1 cellular context compared by ENCODE assay signal in the genomic region with DNA sequence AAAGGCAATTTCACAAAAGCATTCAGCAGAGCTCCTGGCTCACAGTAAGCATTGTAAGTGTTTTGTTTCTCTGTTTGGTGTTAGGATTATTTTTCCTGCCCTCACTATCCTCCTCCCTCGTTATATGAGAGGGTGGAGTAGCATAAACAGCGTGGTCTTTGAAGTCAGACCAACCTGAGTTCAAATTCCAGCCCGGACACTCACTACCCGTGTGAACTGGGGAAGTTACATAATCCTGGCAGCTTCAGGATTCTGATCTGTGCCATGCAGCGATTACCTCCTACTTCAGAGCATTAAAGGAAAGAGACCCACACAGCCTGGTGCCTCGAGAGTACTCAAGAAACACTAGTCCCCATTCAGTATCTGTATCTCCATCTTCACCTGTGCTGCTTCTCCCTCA.
A peak's percentile ranks its signal among the peaks of the same experiment; 100 is the strongest.
TF ChIP-seq lines count a peak whose summit lies in the region.

No MANE protein-coding gene starts in this region.

TF ChIP-seq in HepG2, 621 proteins besides CTCF, POLR2A, EP300 and RAD21 (continued from another document and continues in another):
- TF ChIP-seq, protein P1, sequence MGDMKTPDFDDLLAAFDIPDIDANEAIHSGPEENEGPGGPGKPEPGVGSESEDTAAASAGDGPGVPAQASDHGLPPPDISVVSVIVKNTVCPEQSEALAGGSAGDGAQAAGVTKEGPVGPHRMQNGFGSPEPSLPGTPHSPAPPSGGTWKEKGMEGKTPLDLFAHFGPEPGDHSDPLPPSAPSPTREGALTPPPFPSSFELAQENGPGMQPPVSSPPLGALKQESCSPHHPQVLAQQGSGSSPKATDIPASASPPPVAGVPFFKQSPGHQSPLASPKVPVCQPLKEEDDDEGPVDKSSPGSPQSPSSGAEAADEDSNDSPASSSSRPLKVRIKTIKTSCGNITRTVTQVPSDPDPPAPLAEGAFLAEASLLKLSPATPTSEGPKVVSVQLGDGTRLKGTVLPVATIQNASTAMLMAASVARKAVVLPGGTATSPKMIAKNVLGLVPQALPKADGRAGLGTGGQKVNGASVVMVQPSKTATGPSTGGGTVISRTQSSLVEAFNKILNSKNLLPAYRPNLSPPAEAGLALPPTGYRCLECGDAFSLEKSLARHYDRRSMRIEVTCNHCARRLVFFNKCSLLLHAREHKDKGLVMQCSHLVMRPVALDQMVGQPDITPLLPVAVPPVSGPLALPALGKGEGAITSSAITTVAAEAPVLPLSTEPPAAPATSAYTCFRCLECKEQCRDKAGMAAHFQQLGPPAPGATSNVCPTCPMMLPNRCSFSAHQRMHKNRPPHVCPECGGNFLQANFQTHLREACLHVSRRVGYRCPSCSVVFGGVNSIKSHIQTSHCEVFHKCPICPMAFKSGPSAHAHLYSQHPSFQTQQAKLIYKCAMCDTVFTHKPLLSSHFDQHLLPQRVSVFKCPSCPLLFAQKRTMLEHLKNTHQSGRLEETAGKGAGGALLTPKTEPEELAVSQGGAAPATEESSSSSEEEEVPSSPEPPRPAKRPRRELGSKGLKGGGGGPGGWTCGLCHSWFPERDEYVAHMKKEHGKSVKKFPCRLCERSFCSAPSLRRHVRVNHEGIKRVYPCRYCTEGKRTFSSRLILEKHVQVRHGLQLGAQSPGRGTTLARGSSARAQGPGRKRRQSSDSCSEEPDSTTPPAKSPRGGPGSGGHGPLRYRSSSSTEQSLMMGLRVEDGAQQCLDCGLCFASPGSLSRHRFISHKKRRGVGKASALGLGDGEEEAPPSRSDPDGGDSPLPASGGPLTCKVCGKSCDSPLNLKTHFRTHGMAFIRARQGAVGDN (CRISPR knock-in tag; IDR thresholded peaks at IDR 0.05) = no peak
- TF ChIP-seq ZNF143 (CRISPR knock-in tag; IDR thresholded peaks at IDR 0.05) (no peak), SNAPC2 (CRISPR knock-in tag; IDR thresholded peaks at IDR 0.05) (no peak), TCF7 (IDR thresholded peaks at IDR 0.05; ENCODE audit: low read depth) (peak; percentile 95), FOXA1 (IDR thresholded peaks at IDR 0.05) (no peak), FOXA1 (CRISPR knock-in tag; IDR thresholded peaks at IDR 0.05) (0 out of 2 replicates have a peak, but pooled peaks have one; percentile 25), CHCHD3 (CRISPR knock-in tag; IDR thresholded peaks at IDR 0.05) (no peak), HNRNPH1 (optimal IDR thresholded peaks at IDR 0.05; ENCODE audit: low read depth, low read length) (no peak), CEBPB (IDR thresholded peaks at IDR 0.05; ENCODE audit: borderline replicate concordance, low read depth, low read length) (peak; percentile 62; the same call in 1 of the 2 replicates), ADNP (CRISPR knock-in tag; IDR thresholded peaks at IDR 0.05) (no peak), ZNF556 (CRISPR knock-in tag; IDR thresholded peaks at IDR 0.05; ENCODE audit: borderline replicate concordance) (no peak), TRIM24 (CRISPR knock-in tag; IDR thresholded peaks at IDR 0.05) (peak; percentile 70; the same call in 1 of the 2 replicates), GATAD2A (CRISPR knock-in tag; IDR thresholded peaks at IDR 0.05) (peak; percentile 93), KMT2A (CRISPR knock-in tag; IDR thresholded peaks at IDR 0.05) (no peak), NCOA2 (CRISPR knock-in tag; IDR thresholded peaks at IDR 0.05) (peak; percentile 85), PRMT3 (CRISPR knock-in tag; IDR thresholded peaks at IDR 0.05; ENCODE audit: borderline replicate concordance, low read depth) (no peak), MTA1 (CRISPR knock-in tag; IDR thresholded peaks at IDR 0.05; ENCODE audit: borderline replicate concordance) (no peak), ZNF850 (CRISPR knock-in tag; conservative IDR thresholded peaks at IDR 0.05) (no peak), ZFY (CRISPR knock-in tag; IDR thresholded peaks at IDR 0.05) (no peak), ONECUT2 (CRISPR knock-in tag; IDR thresholded peaks at IDR 0.05) (no peak), PITX1 (CRISPR knock-in tag; IDR thresholded peaks at IDR 0.05) (no peak), HMG20B (CRISPR knock-in tag; conservative IDR thresholded peaks at IDR 0.05) (0 out of 2 replicates have a peak, but pooled peaks have one; percentile 34), SKI (IDR thresholded peaks at IDR 0.05; ENCODE audit: partially characterized antibody) (no peak), ZNF720 (CRISPR knock-in tag; IDR thresholded peaks at IDR 0.05) (no peak), RARA (CRISPR knock-in tag; IDR thresholded peaks at IDR 0.05) (peak; percentile 92), PPARG (CRISPR knock-in tag; conservative IDR thresholded peaks at IDR 0.05) (no peak), ZNF430 (CRISPR knock-in tag; IDR thresholded peaks at IDR 0.05) (no peak), ZNF614 (CRISPR knock-in tag; IDR thresholded peaks at IDR 0.05; ENCODE audit: borderline replicate concordance) (peak; percentile 70; the same call in 1 of the 2 replicates), MAFF (IDR thresholded peaks at IDR 0.05; ENCODE audit: low read depth, low read length) (no peak), KAT8 (CRISPR knock-in tag; IDR thresholded peaks at IDR 0.05) (0 out of 2 replicates have a peak, but pooled peaks have one; percentile 42)
- TF ChIP-seq, protein P2, sequence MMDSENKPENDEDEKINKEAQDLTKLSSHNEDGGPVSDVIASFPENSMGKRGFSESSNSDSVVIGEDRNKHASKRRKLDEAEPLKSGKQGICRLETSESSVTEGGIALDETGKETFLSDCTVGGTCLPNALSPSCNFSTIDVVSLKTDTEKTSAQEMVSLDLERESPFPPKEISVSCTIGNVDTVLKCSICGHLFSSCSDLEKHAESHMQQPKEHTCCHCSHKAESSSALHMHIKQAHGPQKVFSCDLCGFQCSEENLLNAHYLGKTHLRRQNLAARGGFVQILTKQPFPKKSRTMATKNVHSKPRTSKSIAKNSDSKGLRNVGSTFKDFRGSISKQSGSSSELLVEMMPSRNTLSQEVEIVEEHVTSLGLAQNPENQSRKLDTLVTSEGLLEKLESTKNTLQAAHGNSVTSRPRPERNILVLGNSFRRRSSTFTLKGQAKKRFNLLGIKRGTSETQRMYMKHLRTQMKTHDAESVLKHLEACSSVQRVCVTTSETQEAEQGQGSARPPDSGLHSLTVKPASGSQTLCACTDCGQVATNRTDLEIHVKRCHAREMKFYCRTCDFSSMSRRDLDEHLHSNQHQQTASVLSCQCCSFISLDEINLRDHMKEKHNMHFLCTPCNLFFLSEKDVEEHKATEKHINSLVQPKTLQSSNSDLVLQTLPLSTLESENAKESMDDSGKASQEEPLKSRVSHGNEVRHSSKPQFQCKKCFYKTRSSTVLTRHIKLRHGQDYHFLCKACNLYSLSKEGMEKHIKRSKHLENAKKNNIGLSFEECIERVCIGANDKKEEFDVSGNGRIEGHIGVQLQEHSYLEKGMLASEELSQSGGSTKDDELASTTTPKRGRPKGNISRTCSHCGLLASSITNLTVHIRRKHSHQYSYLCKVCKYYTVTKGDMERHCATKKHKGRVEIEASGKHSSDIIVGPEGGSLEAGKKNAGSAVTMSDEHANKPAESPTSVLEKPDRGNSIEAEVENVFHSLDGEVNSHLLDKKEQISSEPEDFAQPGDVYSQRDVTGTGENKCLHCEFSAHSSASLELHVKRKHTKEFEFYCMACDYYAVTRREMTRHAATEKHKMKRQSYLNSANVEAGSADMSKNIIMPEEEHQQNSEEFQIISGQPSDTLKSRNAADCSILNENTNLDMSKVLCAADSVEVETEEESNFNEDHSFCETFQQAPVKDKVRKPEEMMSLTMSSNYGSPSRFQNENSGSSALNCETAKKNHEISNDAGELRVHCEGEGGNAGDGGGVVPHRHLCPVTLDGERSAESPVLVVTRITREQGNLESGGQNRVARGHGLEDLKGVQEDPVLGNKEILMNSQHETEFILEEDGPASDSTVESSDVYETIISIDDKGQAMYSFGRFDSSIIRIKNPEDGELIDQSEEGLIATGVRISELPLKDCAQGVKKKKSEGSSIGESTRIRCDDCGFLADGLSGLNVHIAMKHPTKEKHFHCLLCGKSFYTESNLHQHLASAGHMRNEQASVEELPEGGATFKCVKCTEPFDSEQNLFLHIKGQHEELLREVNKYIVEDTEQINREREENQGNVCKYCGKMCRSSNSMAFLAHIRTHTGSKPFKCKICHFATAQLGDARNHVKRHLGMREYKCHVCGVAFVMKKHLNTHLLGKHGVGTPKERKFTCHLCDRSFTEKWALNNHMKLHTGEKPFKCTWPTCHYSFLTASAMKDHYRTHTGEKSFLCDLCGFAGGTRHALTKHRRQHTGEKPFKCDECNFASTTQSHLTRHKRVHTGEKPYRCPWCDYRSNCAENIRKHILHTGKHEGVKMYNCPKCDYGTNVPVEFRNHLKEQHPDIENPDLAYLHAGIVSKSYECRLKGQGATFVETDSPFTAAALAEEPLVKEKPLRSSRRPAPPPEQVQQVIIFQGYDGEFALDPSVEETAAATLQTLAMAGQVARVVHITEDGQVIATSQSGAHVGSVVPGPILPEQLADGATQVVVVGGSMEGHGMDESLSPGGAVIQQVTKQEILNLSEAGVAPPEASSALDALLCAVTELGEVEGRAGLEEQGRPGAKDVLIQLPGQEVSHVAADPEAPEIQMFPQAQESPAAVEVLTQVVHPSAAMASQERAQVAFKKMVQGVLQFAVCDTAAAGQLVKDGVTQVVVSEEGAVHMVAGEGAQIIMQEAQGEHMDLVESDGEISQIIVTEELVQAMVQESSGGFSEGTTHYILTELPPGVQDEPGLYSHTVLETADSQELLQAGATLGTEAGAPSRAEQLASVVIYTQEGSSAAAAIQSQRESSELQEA (CRISPR knock-in tag; IDR thresholded peaks at IDR 0.05; ENCODE audit: not compliant biosample characterization) = no peak
- TF ChIP-seq, protein P3, sequence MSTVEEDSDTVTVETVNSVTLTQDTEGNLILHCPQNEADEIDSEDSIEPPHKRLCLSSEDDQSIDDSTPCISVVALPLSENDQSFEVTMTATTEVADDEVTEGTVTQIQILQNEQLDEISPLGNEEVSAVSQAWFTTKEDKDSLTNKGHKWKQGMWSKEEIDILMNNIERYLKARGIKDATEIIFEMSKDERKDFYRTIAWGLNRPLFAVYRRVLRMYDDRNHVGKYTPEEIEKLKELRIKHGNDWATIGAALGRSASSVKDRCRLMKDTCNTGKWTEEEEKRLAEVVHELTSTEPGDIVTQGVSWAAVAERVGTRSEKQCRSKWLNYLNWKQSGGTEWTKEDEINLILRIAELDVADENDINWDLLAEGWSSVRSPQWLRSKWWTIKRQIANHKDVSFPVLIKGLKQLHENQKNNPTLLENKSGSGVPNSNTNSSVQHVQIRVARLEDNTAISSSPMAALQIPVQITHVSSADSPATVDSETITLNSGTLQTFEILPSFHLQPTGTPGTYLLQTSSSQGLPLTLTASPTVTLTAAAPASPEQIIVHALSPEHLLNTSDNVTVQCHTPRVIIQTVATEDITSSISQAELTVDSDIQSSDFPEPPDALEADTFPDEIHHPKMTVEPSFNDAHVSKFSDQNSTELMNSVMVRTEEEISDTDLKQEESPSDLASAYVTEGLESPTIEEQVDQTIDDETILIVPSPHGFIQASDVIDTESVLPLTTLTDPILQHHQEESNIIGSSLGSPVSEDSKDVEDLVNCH (CRISPR knock-in tag; IDR thresholded peaks at IDR 0.05) = no peak
- TF ChIP-seq, protein P4, sequence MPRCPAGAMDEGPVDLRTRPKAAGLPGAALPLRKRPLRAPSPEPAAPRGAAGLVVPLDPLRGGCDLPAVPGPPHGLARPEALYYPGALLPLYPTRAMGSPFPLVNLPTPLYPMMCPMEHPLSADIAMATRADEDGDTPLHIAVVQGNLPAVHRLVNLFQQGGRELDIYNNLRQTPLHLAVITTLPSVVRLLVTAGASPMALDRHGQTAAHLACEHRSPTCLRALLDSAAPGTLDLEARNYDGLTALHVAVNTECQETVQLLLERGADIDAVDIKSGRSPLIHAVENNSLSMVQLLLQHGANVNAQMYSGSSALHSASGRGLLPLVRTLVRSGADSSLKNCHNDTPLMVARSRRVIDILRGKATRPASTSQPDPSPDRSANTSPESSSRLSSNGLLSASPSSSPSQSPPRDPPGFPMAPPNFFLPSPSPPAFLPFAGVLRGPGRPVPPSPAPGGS (CRISPR knock-in tag; IDR thresholded peaks at IDR 0.05) = no peak
- TF ChIP-seq, protein P5, sequence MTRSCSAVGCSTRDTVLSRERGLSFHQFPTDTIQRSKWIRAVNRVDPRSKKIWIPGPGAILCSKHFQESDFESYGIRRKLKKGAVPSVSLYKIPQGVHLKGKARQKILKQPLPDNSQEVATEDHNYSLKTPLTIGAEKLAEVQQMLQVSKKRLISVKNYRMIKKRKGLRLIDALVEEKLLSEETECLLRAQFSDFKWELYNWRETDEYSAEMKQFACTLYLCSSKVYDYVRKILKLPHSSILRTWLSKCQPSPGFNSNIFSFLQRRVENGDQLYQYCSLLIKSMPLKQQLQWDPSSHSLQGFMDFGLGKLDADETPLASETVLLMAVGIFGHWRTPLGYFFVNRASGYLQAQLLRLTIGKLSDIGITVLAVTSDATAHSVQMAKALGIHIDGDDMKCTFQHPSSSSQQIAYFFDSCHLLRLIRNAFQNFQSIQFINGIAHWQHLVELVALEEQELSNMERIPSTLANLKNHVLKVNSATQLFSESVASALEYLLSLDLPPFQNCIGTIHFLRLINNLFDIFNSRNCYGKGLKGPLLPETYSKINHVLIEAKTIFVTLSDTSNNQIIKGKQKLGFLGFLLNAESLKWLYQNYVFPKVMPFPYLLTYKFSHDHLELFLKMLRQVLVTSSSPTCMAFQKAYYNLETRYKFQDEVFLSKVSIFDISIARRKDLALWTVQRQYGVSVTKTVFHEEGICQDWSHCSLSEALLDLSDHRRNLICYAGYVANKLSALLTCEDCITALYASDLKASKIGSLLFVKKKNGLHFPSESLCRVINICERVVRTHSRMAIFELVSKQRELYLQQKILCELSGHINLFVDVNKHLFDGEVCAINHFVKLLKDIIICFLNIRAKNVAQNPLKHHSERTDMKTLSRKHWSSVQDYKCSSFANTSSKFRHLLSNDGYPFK (CRISPR knock-in tag; IDR thresholded peaks at IDR 0.05; ENCODE audit: borderline replicate concordance) = no peak
- TF ChIP-seq, protein P6, sequence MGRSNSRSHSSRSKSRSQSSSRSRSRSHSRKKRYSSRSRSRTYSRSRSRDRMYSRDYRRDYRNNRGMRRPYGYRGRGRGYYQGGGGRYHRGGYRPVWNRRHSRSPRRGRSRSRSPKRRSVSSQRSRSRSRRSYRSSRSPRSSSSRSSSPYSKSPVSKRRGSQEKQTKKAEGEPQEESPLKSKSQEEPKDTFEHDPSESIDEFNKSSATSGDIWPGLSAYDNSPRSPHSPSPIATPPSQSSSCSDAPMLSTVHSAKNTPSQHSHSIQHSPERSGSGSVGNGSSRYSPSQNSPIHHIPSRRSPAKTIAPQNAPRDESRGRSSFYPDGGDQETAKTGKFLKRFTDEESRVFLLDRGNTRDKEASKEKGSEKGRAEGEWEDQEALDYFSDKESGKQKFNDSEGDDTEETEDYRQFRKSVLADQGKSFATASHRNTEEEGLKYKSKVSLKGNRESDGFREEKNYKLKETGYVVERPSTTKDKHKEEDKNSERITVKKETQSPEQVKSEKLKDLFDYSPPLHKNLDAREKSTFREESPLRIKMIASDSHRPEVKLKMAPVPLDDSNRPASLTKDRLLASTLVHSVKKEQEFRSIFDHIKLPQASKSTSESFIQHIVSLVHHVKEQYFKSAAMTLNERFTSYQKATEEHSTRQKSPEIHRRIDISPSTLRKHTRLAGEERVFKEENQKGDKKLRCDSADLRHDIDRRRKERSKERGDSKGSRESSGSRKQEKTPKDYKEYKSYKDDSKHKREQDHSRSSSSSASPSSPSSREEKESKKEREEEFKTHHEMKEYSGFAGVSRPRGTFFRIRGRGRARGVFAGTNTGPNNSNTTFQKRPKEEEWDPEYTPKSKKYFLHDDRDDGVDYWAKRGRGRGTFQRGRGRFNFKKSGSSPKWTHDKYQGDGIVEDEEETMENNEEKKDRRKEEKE (IDR thresholded peaks at IDR 0.05) = no peak
- TF ChIP-seq, protein P7, sequence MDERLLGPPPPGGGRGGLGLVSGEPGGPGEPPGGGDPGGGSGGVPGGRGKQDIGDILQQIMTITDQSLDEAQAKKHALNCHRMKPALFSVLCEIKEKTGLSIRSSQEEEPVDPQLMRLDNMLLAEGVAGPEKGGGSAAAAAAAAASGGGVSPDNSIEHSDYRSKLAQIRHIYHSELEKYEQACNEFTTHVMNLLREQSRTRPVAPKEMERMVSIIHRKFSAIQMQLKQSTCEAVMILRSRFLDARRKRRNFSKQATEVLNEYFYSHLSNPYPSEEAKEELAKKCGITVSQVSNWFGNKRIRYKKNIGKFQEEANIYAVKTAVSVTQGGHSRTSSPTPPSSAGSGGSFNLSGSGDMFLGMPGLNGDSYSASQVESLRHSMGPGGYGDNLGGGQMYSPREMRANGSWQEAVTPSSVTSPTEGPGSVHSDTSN (CRISPR knock-in tag; IDR thresholded peaks at IDR 0.05) = no peak
